Comparison of ENCODE assay signal across 8 cellular contexts in the genomic region with DNA sequence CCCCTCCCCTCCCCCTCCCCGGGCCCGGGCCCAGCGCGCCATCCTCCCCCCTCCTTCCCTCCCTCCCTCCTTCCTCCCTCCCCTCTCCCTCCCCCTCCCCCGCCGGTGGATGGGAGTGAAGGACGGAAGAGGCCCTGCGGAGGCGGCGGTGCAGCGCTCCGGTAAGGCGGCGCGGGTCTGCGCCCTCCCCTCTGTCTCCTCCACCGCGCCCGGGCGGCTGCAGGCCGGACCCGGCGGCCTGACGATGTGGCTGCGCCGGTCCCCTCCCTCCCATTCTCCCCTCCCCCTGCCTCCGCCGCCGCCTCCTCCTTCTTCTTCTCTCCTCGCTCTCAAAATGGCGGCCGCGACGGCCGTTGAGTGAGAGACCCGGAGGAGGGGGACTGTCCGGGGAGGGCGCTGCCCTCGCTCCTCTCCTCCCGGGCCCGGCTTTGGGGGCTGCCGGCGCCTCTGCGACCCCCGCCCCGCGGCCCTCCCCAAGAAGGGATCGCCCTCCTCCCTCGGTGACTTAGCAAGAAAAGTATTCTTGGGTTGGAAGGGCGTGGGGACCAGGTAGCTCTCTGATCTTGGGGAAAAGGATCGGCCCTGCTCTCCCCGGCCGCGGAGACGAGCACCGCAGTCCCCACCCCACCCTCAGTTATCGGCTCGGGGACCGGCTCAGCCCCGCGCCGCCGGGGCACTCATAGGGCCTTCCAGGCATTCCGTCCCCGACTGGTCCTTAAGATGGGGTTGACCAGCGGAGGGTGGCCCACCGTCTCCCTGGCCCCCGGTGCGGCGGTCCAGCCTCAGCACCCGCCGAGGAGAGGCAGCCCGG. TPM values are rescaled to one million over a fixed set of nuclear protein-coding genes. Genes with fewer than 3 reads are reported as not detected.
DNase-seq lines count a peak whose midpoint lies in the region; ATAC-seq, FAIRE-seq and TF ChIP-seq lines count a peak whose summit lies in the region.

No MANE protein-coding gene starts in this region.

- 0 to 1% (median 0%) methylated on average over 32 to 65 of the region's 73 CpGs for WGBS in adipose tissue, 3 donors
- 1% methylated on average over 56 to 61 of the region's 73 CpGs for WGBS in heart right ventricle, 2 donors

- ATAC-seq in heart right ventricle = peak; percentile 79 to 91 (median 84)
- peak; percentile 91 for ATAC-seq in upper lobe of right lung

- DNase-seq in GF-D8 (lab: John Stamatoyannopoulos, UW) (peak; percentile 7), H54 (ENCODE audit: insufficient read length, low spot score) (peak; percentile 44), LNCaP clone FGC (ENCODE audit: low read depth) (peak; percentile 17), T follicular helper cell (ENCODE audit: low read depth) (peak; percentile 76), heart right ventricle (peak; percentile 84 to 86), posterior vena cava (ENCODE audit: low spot score) (peak; percentile 94), upper lobe of right lung (peak; percentile 92)

- no peaks in the 10 kb centered on the region for H3K36me3 ChIP-seq in heart right ventricle
- H3K36me3 ChIP-seq in upper lobe of right lung = no peaks in the 10 kb centered on the region

- FAIRE-seq in H54 (lab: Jason Lieb, UNC) = no peak

- H3K4me1 ChIP-seq in heart right ventricle (peaks cover 4 to 54% (median 50%) of the 10 kb centered on the region in 9 donors), upper lobe of right lung (peaks cover 35% of the 10 kb centered on the region)

- TF ChIP-seq CTCF in LNCaP clone FGC (IDR thresholded peaks at IDR 0.05; ENCODE audit: control insufficient read depth, extremely low read depth, insufficient read depth) (no peak), heart right ventricle (IDR thresholded peaks at IDR 0.05) (no peak), upper lobe of right lung (IDR thresholded peaks at IDR 0.05) (no peak)

- peak; percentile 37; the same call in 1 of the 2 replicates for TF ChIP-seq POLR2A in H54 (IDR thresholded peaks at IDR 0.05; ENCODE audit: low read depth, low read length)

- H3K9me3 ChIP-seq in heart right ventricle (no peaks in the 10 kb centered on the region), upper lobe of right lung (no peaks in the 10 kb centered on the region)

- H3K4me3 ChIP-seq in LNCaP clone FGC (ENCODE audit: low read depth, low read length) = peak overlapping the region; percentile 92
- peak overlapping the region; percentile 65 to 99 (median 98) for H3K4me3 ChIP-seq in heart right ventricle
- H3K4me3 ChIP-seq in upper lobe of right lung = peak overlapping the region; percentile 91

- H3K27me3 ChIP-seq in heart right ventricle = no peaks in the 10 kb centered on the region
- H3K27me3 ChIP-seq in upper lobe of right lung = no peaks in the 10 kb centered on the region

- intact Hi-C loops in heart right ventricle (cut with DNase I) = loop anchor here in 7 of 10 donors (10.0 kb wide), 4 partner anchors 71 to 179 kb away; no protein-coding TSS in a partner anchor
- intact Hi-C loops in posterior vena cava (cut with DNase I) = loop anchor here in 1 of 2 donors (10.0 kb wide), 1 partner anchor 79 kb away; a partner anchor contains a TSS
- intact Hi-C loops in upper lobe of right lung (cut with DNase I) = no loop called here

- H3K27ac ChIP-seq in adipose tissue (ENCODE audit: low read depth, low read length) (peak overlapping the region; percentile 92), heart right ventricle (peak overlapping the region; percentile 84 to 100 (median 99)), upper lobe of right lung (peak overlapping the region; percentile 98)

RNA-seq across cellular contexts. Expression of a gene that starts 0.6 kb away (rescaled TPM):
- polyA plus RNA-seq in adipose tissue = 10 to 100 TPM; 17.4 to 48.8 (median 38.7) TPM
- 100 to 1,000 TPM; 113 to 155 (median 132) TPM for total RNA-seq in heart right ventricle
- polyA plus RNA-seq in heart right ventricle = 10 to 100 TPM; 39.3 to 42.4 TPM
- 100 to 1,000 TPM; 129 to 138 TPM for total RNA-seq in posterior vena cava
- total RNA-seq in upper lobe of right lung = 144 TPM

Comparison
In these comparisons a context has a peak if more than half of its experiments do, and no peak if none do; other contexts are left out.
1. Peak in every context shown above with its lines: DNase-seq, ATAC-seq, H3K4me3 ChIP-seq and H3K27ac ChIP-seq.
2. DNase-seq: peak in every context shown above with its lines; median percentile 94 in posterior vena cava; 92 in upper lobe of right lung; 85 in heart right ventricle; 76 in T follicular helper cell; 44 in H54; 17 in LNCaP clone FGC; 7 in GF-D8.